In the genomic region with DNA sequence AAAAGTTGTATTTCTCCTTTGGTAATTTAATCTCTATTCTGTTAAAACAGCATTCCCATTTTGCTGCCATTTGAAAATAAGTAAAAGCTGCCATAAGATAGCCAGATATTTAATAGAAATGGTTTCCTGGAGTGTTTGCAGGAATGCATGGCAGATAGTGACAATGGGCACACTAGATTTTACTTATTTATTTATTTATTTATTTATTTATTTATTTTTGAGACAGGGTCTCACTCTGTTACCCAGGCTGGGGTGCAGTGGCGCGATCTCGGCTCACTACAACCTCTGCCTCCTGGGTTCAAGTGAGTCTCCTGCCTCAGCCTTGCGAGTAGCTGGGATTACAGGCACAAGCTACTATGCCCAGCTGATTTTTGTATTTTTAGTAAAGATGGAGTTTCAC, we compare ENCODE assay signal across 5 cellular contexts. TPM values are rescaled to one million over a fixed set of nuclear protein-coding genes. Genes with fewer than 3 reads are reported as not detected.
"Had no signal": no experiment of that assay in that cellular context is flagged by ENCODE, and none has a peak within 500 bp of the region (broad histone marks: within the 10 kb centered on the region; RNA-seq: fewer than 3 reads in every experiment).

No MANE protein-coding gene starts in this region.

RNA-seq across cellular contexts. Expression of a gene that starts 13.2 kb away (rescaled TPM):
- total RNA-seq: naive thymus-derived CD8-positive, alpha-beta T cell; natural killer cell; natural killer cell treated with Interleukin-12 subunit alpha and Interleukin-12 subunit beta and Interleukin-15 and Interleukin-18, amount 100 ng/mL, for 72 hours; pulmonary artery endothelial cell; renal cortical epithelial cell had no signal
